22 cellular contexts compared by ENCODE assay signal in genomic region chr2:158828378-158829136, GRCh38. TPM values are rescaled to one million over a fixed set of nuclear protein-coding genes. Genes with fewer than 3 reads are reported as not detected.
A peak's percentile ranks its signal among the peaks of the same experiment; 100 is the strongest.
DNase-seq lines count a peak whose midpoint lies in the region; ATAC-seq and TF ChIP-seq lines count a peak whose summit lies in the region.
"Had no signal": no experiment of that assay in that cellular context is flagged by ENCODE, and none has a peak within 500 bp of the region (broad histone marks: within the 10 kb centered on the region; RNA-seq: fewer than 3 reads in every experiment).

No MANE protein-coding gene starts in this region.

- H3K36me3 Mint-ChIP-seq in WTC11: no peaks in the 10 kb centered on the region
- H3K36me3 Mint-ChIP-seq: activated naive CD8-positive, alpha-beta T cell; natural killer cell treated with Interleukin-12 subunit alpha and Interleukin-12 subunit beta and Interleukin-15 and Interleukin-18, amount 100 ng/mL, for 72 hours; stimulated activated naive B cell treated with anti-CD40 and anti-IgM and Interleukin-4, amounts not matched to agents 10 μg/mL and 1 μg/mL and 100 μg/mL, for 72 hours had no signal

- no peak for DNase-seq in GM23248
- peak; percentile 57 to 67 for DNase-seq in cardiac fibroblast (ENCODE audit: low read depth in 2 of 2)
- DNase-seq in kidney glomerular epithelial cell (lab: John Stamatoyannopoulos, UW): peak; percentile 77
- DNase-seq in NCI-H2227 treated with DMSO at 0.1 percent for 48 hours (lab: John Stamatoyannopoulos, UW): no peak
- no peak for DNase-seq in NAMALWA (ENCODE audit: low spot score)
- DNase-seq in WTC11 (ENCODE audit: low spot score): no peak
- DNase-seq: activated CD4-positive, CD25-positive, alpha-beta regulatory T cell treated with anti-CD3 and anti-CD28 coated beads, Interleukin-2, amount 50 U/mL, for 72 hours; activated CD8-positive, alpha-beta memory T cell treated with anti-CD3 and anti-CD28 coated beads, Interleukin-2, amount 50 U/mL, for 48 hours; DMS79; NCI-H1105 treated with DMSO at 0.1 percent for 48 hours; NCI-H2171; SHP77; stimulated activated naive B cell treated with anti-CD40 and anti-IgM and Interleukin-4, amounts not matched to agents 10 μg/mL and 1 μg/mL and 100 μg/mL, for 72 hours had no signal

- H3K4me3 ChIP-seq in GM23248 (0 out of 2 replicates have a peak overlapping the region, but pooled peaks have one; percentile 16), cardiac fibroblast (replicated peaks in 1 of 2; ENCODE audit: low read depth in 2 of 2, low read length in 2 of 2) (no peak overlapping the region), skeletal muscle satellite cell (ENCODE audit: low read length) (no peak overlapping the region)
- H3K4me3 ChIP-seq: BLaER1 treated with 17β-estradiol and CSF1 and Interleukin-3, amounts not matched to agents 10 nM and 100 nM; skin epidermis had no signal

- H3K4me1 ChIP-seq in GM23248 (ENCODE audit: insufficient read depth) (peaks cover 10% of the 10 kb centered on the region), skeletal muscle satellite cell (ENCODE audit: control insufficient read depth, insufficient read depth, low read length) (peaks cover 11% of the 10 kb centered on the region)

- no peak overlapping the region for H3K27ac ChIP-seq in GM23248
- H3K27ac ChIP-seq: BLaER1 treated with 17β-estradiol and CSF1 and Interleukin-3, amounts not matched to agents 10 nM and 100 nM; skin epidermis had no signal

- H3K27ac Mint-ChIP-seq in WTC11: no peak overlapping the region
- H3K27ac Mint-ChIP-seq: activated naive CD8-positive, alpha-beta T cell; natural killer cell treated with Interleukin-12 subunit alpha and Interleukin-12 subunit beta and Interleukin-15 and Interleukin-18, amount 100 ng/mL, for 72 hours; stimulated activated naive B cell treated with anti-CD40 and anti-IgM and Interleukin-4, amounts not matched to agents 10 μg/mL and 1 μg/mL and 100 μg/mL, for 72 hours had no signal

- POLR2A ChIA-PET in WTC11 (lab: Charles Lee): no interaction called here

- H3K9me3 ChIP-seq in GM23248 (ENCODE audit: low read depth) (no peaks in the 10 kb centered on the region), skeletal muscle satellite cell (replicated peaks; ENCODE audit: low read length) (no peaks in the 10 kb centered on the region)
- H3K9me3 ChIP-seq: BLaER1 treated with 17β-estradiol and CSF1 and Interleukin-3, amounts not matched to agents 10 nM and 100 nM had no signal

- H3K36me3 ChIP-seq in GM23248 (ENCODE audit: low read depth): no peaks in the 10 kb centered on the region
- no peaks in the 10 kb centered on the region for H3K36me3 ChIP-seq in skeletal muscle satellite cell (ENCODE audit: insufficient read depth, low read length)
- H3K36me3 ChIP-seq: BLaER1 treated with 17β-estradiol and CSF1 and Interleukin-3, amounts not matched to agents 10 nM and 100 nM had no signal

- H3K27me3 ChIP-seq in GM23248 (replicated peaks; ENCODE audit: insufficient read depth): no peaks in the 10 kb centered on the region
- no peaks in the 10 kb centered on the region for H3K27me3 ChIP-seq in skeletal muscle satellite cell (ENCODE audit: control insufficient read depth, insufficient read depth, low read length)
- H3K27me3 ChIP-seq: BLaER1 treated with 17β-estradiol and CSF1 and Interleukin-3, amounts not matched to agents 10 nM and 100 nM had no signal

- TF ChIP-seq CTCF in cardiac fibroblast (IDR thresholded peaks at IDR 0.05; ENCODE audit: low read depth, low read length) (no peak), WTC11 (IDR thresholded peaks at IDR 0.05) (no peak)

- H3K4me1 Mint-ChIP-seq in WTC11: peaks cover 11% of the 10 kb centered on the region
- H3K4me1 Mint-ChIP-seq: stimulated activated naive B cell treated with anti-CD40 and anti-IgM and Interleukin-4, amounts not matched to agents 10 μg/mL and 1 μg/mL and 100 μg/mL, for 72 hours had no signal

- H2AFZ ChIP-seq in GM23248: peak overlapping the region; percentile 52; the same call in 1 of the 2 replicates

- in situ Hi-C loops in GM23248 (cut with MboI): no loop called here

- WGBS in GM23248 (ENCODE audit: low coverage in 1 of 2, low lambda C conversion rate in 2 of 2, missing lambda C conversion rate in 2 of 2), 2 experiments: 32 to 39% methylated on average over 4 of the region's 4 CpGs

- ATAC-seq in WTC11 (no peak), HG02885 (IDR thresholded peaks at IDR 0.05; ENCODE audit: poor library complexity, unreplicated experiment) (no peak)
- ATAC-seq: HCT116; natural killer cell treated with Interleukin-12 subunit alpha and Interleukin-12 subunit beta and Interleukin-15 and Interleukin-18, amount 100 ng/mL, for 72 hours; stimulated activated naive B cell treated with anti-CD40 and anti-IgM and Interleukin-4, amounts not matched to agents 10 μg/mL and 1 μg/mL and 100 μg/mL, for 72 hours had no signal

- no peaks in the 10 kb centered on the region for H3K27me3 Mint-ChIP-seq in WTC11 (ENCODE audit: low read depth)

- H3K4me3 Mint-ChIP-seq in WTC11: no peak overlapping the region
- H3K4me3 Mint-ChIP-seq: activated naive CD8-positive, alpha-beta T cell; natural killer cell treated with Interleukin-12 subunit alpha and Interleukin-12 subunit beta and Interleukin-15 and Interleukin-18, amount 100 ng/mL, for 72 hours; stimulated activated naive B cell treated with anti-CD40 and anti-IgM and Interleukin-4, amounts not matched to agents 10 μg/mL and 1 μg/mL and 100 μg/mL, for 72 hours had no signal

- H3K9ac ChIP-seq in GM23248 (no peak overlapping the region), skeletal muscle satellite cell (ENCODE audit: low read depth, low read length) (no peak overlapping the region)
- H3K9ac ChIP-seq: BLaER1 treated with 17β-estradiol and CSF1 and Interleukin-3, amounts not matched to agents 10 nM and 100 nM had no signal

- H3K9me2 ChIP-seq in GM23248 (ENCODE audit: insufficient read depth): no peaks in the 10 kb centered on the region

- no peaks in the 10 kb centered on the region for H3K9me3 Mint-ChIP-seq in WTC11
- H3K9me3 Mint-ChIP-seq: natural killer cell treated with Interleukin-12 subunit alpha and Interleukin-12 subunit beta and Interleukin-15 and Interleukin-18, amount 100 ng/mL, for 72 hours; stimulated activated naive B cell treated with anti-CD40 and anti-IgM and Interleukin-4, amounts not matched to agents 10 μg/mL and 1 μg/mL and 100 μg/mL, for 72 hours had no signal

- H3K79me2 ChIP-seq in GM23248 (ENCODE audit: insufficient read depth): no peaks in the 10 kb centered on the region

- no peaks in the 10 kb centered on the region; the same call in 1 of the 2 replicates for H3F3A ChIP-seq in GM23248 (ENCODE audit: insufficient read depth)

- CTCF ChIA-PET in WTC11 (lab: Charles Lee): interaction anchor here (1.2 to 1.4 kb wide), 2 partner anchors 18 to 290 kb away, joined by 3 read pairs; no protein-coding TSS in a partner anchor

- H4K20me1 ChIP-seq in GM23248 (ENCODE audit: insufficient read depth): no peaks in the 10 kb centered on the region
- H4K20me1 ChIP-seq: BLaER1 treated with 17β-estradiol and CSF1 and Interleukin-3, amounts not matched to agents 10 nM and 100 nM had no signal

- H3K4me2 ChIP-seq in GM23248 (ENCODE audit: unreplicated experiment) (peak overlapping the region; percentile 52), skeletal muscle satellite cell (ENCODE audit: low read length) (peak overlapping the region; percentile 26)
- H3K4me2 ChIP-seq: BLaER1 treated with 17β-estradiol and CSF1 and Interleukin-3, amounts not matched to agents 10 nM and 100 nM had no signal

TF ChIP-seq in WTC11, 78 proteins besides CTCF, POLR2A, EP300 and RAD21 (continues in another document):
- TF ChIP-seq GABPB1 (CRISPR knock-in tag; IDR thresholded peaks at IDR 0.05) (no peak), OVOL2 (CRISPR knock-in tag; IDR thresholded peaks at IDR 0.05; ENCODE audit: borderline replicate concordance) (no peak), ZBTB21 (CRISPR knock-in tag; IDR thresholded peaks at IDR 0.05; ENCODE audit: borderline replicate concordance) (no peak), ZNF423 (CRISPR knock-in tag; IDR thresholded peaks at IDR 0.05) (no peak), TEAD1 (CRISPR knock-in tag; IDR thresholded peaks at IDR 0.05) (no peak), NR3C1 (CRISPR knock-in tag; conservative IDR thresholded peaks at IDR 0.05; ENCODE audit: low read depth) (no peak), ZNF425 (CRISPR knock-in tag; conservative IDR thresholded peaks at IDR 0.05) (no peak), MXD4 (CRISPR knock-in tag; IDR thresholded peaks at IDR 0.05; ENCODE audit: borderline replicate concordance) (no peak)

RNA-seq across cellular contexts. Expression of gene DAPL1, which starts 33.4 kb away (rescaled TPM):
- not detected in 2 replicates for total RNA-seq in GM23248 (2014; rRNA removed; shearing (Covaris generic))
- polyA plus RNA-seq in GM23248 (2016; fragmentation: Nextera tagmentation; extraction: Ambion mirVana): not detected in 2 replicates
- not detected in 2 replicates for total RNA-seq in skeletal muscle satellite cell (2012; rRNA removed)
- not detected in 3 replicates for total RNA-seq in WTC11 (2021)
- total RNA-seq: natural killer cell treated with Interleukin-12 subunit alpha and Interleukin-12 subunit beta and Interleukin-15 and Interleukin-18, amount 100 ng/mL, for 72 hours; T-helper 2 cell treated with Interferon-gamma antibody and Interleukin-4, amounts not matched to agents 100 ng/mL and 5 ng/mL, for 36 hours; urinary bladder had no signal

Comparison
In these comparisons a context has a peak if more than half of its experiments do, and no peak if none do; other contexts are left out.
1. DNase-seq: peak in cardiac fibroblast (2 of 2) and kidney glomerular epithelial cell (single experiment); none in GM23248 (single experiment), NCI-H2227 treated with DMSO at 0.1 percent for 48 hours (single experiment), NAMALWA (single experiment) and WTC11 (single experiment).